In the genomic region with DNA sequence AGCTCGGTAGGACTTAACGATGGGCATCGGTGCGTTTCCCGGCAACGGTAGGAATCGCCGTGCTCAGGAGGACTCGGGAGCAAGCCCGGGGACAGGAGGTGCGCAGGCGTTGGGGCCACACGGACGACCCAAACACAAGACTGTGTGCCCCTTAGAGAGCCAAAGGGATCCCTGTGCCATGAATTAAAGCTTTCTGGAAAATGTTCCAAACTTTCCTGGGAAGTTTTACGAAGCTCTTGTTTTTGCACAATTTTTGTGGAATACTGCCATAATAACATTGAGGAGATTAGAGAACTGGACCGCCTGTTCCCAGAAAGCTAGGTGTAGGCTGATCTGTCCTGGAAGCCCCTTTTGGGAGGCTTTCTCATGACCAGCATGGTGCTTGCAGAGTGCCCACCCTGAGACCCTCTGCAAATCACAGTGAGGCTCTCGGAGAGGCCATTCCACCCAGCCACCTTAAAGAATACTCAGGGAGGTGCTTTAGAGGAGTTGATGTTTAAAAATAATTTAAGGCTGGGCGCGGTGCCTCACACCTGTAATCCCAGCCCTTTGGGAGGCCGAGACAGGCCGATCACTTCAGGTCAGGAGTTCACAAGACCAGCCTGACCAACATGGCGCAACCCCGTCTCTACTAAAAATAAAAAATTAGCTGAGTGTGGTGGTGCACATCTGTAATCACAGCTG, we compare ENCODE assay signal across 1 cellular context.
TF ChIP-seq lines count a peak whose summit lies in the region.

No MANE protein-coding gene starts in this region.

TF ChIP-seq in HepG2, 621 proteins besides CTCF, POLR2A, EP300 and RAD21 (continued from another document and continues in another):
- TF ChIP-seq SNAPC4 (CRISPR knock-in tag; IDR thresholded peaks at IDR 0.05): peak; percentile 53; the same call in 1 of the 2 replicates
- TF ChIP-seq ZNF329 (CRISPR knock-in tag; IDR thresholded peaks at IDR 0.05; ENCODE audit: low read depth): no peak
- TF ChIP-seq ZNF746 (CRISPR knock-in tag; IDR thresholded peaks at IDR 0.05): 0 out of 2 replicates have a peak, but pooled peaks have one; percentile 53
- TF ChIP-seq THYN1 (CRISPR knock-in tag; IDR thresholded peaks at IDR 0.05; ENCODE audit: borderline replicate concordance, low read depth): no peak
- TF ChIP-seq ZNF674 (CRISPR knock-in tag; IDR thresholded peaks at IDR 0.05; ENCODE audit: low read depth): no peak
- no peak for TF ChIP-seq DR1 (CRISPR knock-in tag; IDR thresholded peaks at IDR 0.05)
- TF ChIP-seq ZNF556 (CRISPR knock-in tag; IDR thresholded peaks at IDR 0.05; ENCODE audit: borderline replicate concordance): peak; percentile 48; the same call in 1 of the 2 replicates
- TF ChIP-seq TIGD3 (CRISPR knock-in tag; IDR thresholded peaks at IDR 0.05; ENCODE audit: borderline replicate concordance): no peak
- TF ChIP-seq SAP130 (CRISPR knock-in tag; IDR thresholded peaks at IDR 0.05; ENCODE audit: low read depth): no peak; the same call in 1 of the 2 replicates
- TF ChIP-seq ZNF460 (CRISPR knock-in tag; IDR thresholded peaks at IDR 0.05; ENCODE audit: borderline replicate concordance): 0 out of 2 replicates have a peak, but pooled peaks have one; percentile 28
- TF ChIP-seq ZNF713 (CRISPR knock-in tag; IDR thresholded peaks at IDR 0.05): no peak
- TF ChIP-seq HOXA5 (CRISPR knock-in tag; IDR thresholded peaks at IDR 0.05): no peak
- TF ChIP-seq, protein P1, sequence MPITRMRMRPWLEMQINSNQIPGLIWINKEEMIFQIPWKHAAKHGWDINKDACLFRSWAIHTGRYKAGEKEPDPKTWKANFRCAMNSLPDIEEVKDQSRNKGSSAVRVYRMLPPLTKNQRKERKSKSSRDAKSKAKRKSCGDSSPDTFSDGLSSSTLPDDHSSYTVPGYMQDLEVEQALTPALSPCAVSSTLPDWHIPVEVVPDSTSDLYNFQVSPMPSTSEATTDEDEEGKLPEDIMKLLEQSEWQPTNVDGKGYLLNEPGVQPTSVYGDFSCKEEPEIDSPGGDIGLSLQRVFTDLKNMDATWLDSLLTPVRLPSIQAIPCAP (CRISPR knock-in tag; IDR thresholded peaks at IDR 0.05; ENCODE audit: low read depth): 0 out of 2 replicates have a peak, but pooled peaks have one; percentile 53
- no peak for TF ChIP-seq RFX3 (CRISPR knock-in tag; IDR thresholded peaks at IDR 0.05)
- TF ChIP-seq ZNF709 (CRISPR knock-in tag; IDR thresholded peaks at IDR 0.05): no peak
- TF ChIP-seq ZBTB20 (CRISPR knock-in tag; IDR thresholded peaks at IDR 0.05; ENCODE audit: borderline replicate concordance, low read depth): no peak
- TF ChIP-seq, protein P2, sequence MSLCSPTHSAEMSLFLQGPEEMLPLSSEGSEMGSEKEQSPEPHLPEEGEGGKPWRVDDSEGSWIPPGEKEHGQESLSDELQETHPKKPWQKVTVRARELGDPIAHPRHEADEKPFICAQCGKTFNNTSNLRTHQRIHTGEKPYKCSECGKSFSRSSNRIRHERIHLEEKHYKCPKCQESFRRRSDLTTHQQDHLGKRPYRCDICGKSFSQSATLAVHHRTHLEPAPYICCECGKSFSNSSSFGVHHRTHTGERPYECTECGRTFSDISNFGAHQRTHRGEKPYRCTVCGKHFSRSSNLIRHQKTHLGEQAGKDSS (CRISPR knock-in tag; IDR thresholded peaks at IDR 0.05; ENCODE audit: borderline replicate concordance, low read depth): peak; percentile 73; the same call in 1 of the 2 replicates
- TF ChIP-seq PHF5A (CRISPR knock-in tag; IDR thresholded peaks at IDR 0.05; ENCODE audit: low read depth, unreplicated experiment): no peak
- no peak for TF ChIP-seq ZNF773 (CRISPR knock-in tag; IDR thresholded peaks at IDR 0.05; ENCODE audit: borderline replicate concordance)
- TF ChIP-seq IKZF4 (CRISPR knock-in tag; IDR thresholded peaks at IDR 0.05; ENCODE audit: borderline replicate concordance, low read depth, not compliant biosample characterization): no peak
- no peak for TF ChIP-seq CREM (IDR thresholded peaks at IDR 0.05)
- TF ChIP-seq CREM (CRISPR knock-in tag; IDR thresholded peaks at IDR 0.05): no peak
- TF ChIP-seq FLYWCH1 (CRISPR knock-in tag; IDR thresholded peaks at IDR 0.05): no peak
- TF ChIP-seq MTA1 (CRISPR knock-in tag; IDR thresholded peaks at IDR 0.05; ENCODE audit: borderline replicate concordance): peak; percentile 80; the same call in 1 of the 2 replicates
- TF ChIP-seq, protein P3, sequence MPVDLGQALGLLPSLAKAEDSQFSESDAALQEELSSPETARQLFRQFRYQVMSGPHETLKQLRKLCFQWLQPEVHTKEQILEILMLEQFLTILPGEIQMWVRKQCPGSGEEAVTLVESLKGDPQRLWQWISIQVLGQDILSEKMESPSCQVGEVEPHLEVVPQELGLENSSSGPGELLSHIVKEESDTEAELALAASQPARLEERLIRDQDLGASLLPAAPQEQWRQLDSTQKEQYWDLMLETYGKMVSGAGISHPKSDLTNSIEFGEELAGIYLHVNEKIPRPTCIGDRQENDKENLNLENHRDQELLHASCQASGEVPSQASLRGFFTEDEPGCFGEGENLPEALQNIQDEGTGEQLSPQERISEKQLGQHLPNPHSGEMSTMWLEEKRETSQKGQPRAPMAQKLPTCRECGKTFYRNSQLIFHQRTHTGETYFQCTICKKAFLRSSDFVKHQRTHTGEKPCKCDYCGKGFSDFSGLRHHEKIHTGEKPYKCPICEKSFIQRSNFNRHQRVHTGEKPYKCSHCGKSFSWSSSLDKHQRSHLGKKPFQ (CRISPR knock-in tag; IDR thresholded peaks at IDR 0.05; ENCODE audit: insufficient replicate concordance): no peak
- no peak for TF ChIP-seq ZNF839 (CRISPR knock-in tag; IDR thresholded peaks at IDR 0.05; ENCODE audit: borderline replicate concordance)
- TF ChIP-seq FUBP1 (CRISPR knock-in tag; IDR thresholded peaks at IDR 0.05; ENCODE audit: borderline replicate concordance): peak; percentile 26; the same call in 1 of the 2 replicates
- TF ChIP-seq NR1H2 (CRISPR knock-in tag; IDR thresholded peaks at IDR 0.05; ENCODE audit: borderline replicate concordance, low read depth): no peak
- no peak; the same call in 1 of the 2 replicates for TF ChIP-seq ZNF563 (CRISPR knock-in tag; IDR thresholded peaks at IDR 0.05)
- TF ChIP-seq CBX2 (IDR thresholded peaks at IDR 0.05; ENCODE audit: low read depth, low read length): no peak
- no peak for TF ChIP-seq CBX2 (CRISPR knock-in tag; IDR thresholded peaks at IDR 0.05; ENCODE audit: low read depth)
- no peak for TF ChIP-seq NFYB (CRISPR knock-in tag; IDR thresholded peaks at IDR 0.05)
- TF ChIP-seq, protein P4, sequence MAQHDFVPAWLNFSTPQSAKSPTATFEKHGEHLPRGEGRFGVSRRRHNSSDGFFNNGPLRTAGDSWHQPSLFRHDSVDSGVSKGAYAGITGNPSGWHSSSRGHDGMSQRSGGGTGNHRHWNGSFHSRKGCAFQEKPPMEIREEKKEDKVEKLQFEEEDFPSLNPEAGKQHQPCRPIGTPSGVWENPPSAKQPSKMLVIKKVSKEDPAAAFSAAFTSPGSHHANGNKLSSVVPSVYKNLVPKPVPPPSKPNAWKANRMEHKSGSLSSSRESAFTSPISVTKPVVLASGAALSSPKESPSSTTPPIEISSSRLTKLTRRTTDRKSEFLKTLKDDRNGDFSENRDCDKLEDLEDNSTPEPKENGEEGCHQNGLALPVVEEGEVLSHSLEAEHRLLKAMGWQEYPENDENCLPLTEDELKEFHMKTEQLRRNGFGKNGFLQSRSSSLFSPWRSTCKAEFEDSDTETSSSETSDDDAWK (CRISPR knock-in tag; IDR thresholded peaks at IDR 0.05): no peak
- no peak; the same call in 1 of the 2 replicates for TF ChIP-seq ZNF446 (CRISPR knock-in tag; IDR thresholded peaks at IDR 0.05)
- no peak for TF ChIP-seq ZNF562 (CRISPR knock-in tag; IDR thresholded peaks at IDR 0.05; ENCODE audit: borderline replicate concordance)
- TF ChIP-seq ZC3H13 (CRISPR knock-in tag; IDR thresholded peaks at IDR 0.05): 0 out of 2 replicates have a peak, but pooled peaks have one; percentile 1
- TF ChIP-seq KAT2B (IDR thresholded peaks at IDR 0.05; ENCODE audit: borderline replicate concordance, low read depth, low read length): no peak
- TF ChIP-seq HIVEP1 (CRISPR knock-in tag; IDR thresholded peaks at IDR 0.05): no peak
- TF ChIP-seq BCLAF1 (IDR thresholded peaks at IDR 0.05): no peak
- TF ChIP-seq, protein P5, sequence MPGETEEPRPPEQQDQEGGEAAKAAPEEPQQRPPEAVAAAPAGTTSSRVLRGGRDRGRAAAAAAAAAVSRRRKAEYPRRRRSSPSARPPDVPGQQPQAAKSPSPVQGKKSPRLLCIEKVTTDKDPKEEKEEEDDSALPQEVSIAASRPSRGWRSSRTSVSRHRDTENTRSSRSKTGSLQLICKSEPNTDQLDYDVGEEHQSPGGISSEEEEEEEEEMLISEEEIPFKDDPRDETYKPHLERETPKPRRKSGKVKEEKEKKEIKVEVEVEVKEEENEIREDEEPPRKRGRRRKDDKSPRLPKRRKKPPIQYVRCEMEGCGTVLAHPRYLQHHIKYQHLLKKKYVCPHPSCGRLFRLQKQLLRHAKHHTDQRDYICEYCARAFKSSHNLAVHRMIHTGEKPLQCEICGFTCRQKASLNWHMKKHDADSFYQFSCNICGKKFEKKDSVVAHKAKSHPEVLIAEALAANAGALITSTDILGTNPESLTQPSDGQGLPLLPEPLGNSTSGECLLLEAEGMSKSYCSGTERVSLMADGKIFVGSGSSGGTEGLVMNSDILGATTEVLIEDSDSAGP (CRISPR knock-in tag; IDR thresholded peaks at IDR 0.05; ENCODE audit: borderline replicate concordance): no peak; the same call in 1 of the 2 replicates
- TF ChIP-seq RBFOX2 (IDR thresholded peaks at IDR 0.05; ENCODE audit: low read depth, low read length): no peak
- no peak for TF ChIP-seq IRF2 (CRISPR knock-in tag; IDR thresholded peaks at IDR 0.05)
- no peak for TF ChIP-seq TEAD2 (CRISPR knock-in tag; IDR thresholded peaks at IDR 0.05)
